In genomic region chr1:147470079-147470478, GRCh38 we compare ENCODE assay signal across 22 cellular contexts.
A peak's percentile ranks its signal among the peaks of the same experiment; 100 is the strongest.
DNase-seq lines count a peak whose midpoint lies in the region; ATAC-seq and TF ChIP-seq lines count a peak whose summit lies in the region.
"Had no signal": no experiment of that assay in that cellular context is flagged by ENCODE, and none has a peak within 500 bp of the region (broad histone marks: within the 10 kb centered on the region; RNA-seq: fewer than 3 reads in every experiment).

No MANE protein-coding gene starts in this region.

- H3K36me3 ChIP-seq in PC-3 (ENCODE audit: low read depth, low read length): no peaks in the 10 kb centered on the region
- no peaks in the 10 kb centered on the region for H3K36me3 ChIP-seq in brain microvascular endothelial cell (replicated peaks)
- H3K36me3 ChIP-seq in lower lobe of right lung: no peaks in the 10 kb centered on the region
- H3K36me3 ChIP-seq: BE2C, BLaER1 had no signal

- no peaks in the 10 kb centered on the region for H3K79me2 ChIP-seq in PC-3 (ENCODE audit: low read length)

- H2AFZ ChIP-seq in PC-3 (ENCODE audit: low read length): no peak overlapping the region

- peaks cover 2% of the 10 kb centered on the region for H3F3A ChIP-seq in PC-3 (ENCODE audit: low read length, unreplicated experiment)

- H4K20me1 ChIP-seq in PC-3 (ENCODE audit: low read length): no peaks in the 10 kb centered on the region
- H4K20me1 ChIP-seq: BLaER1 had no signal

- intact Hi-C loops in PC-3 (cut with micrococcal nuclease) (loop anchor here (5.0 kb wide), 1 partner anchor 178 kb away; no protein-coding TSS in a partner anchor), left colon (cut with DNase I, micrococcal nuclease) (no loop called here), lower lobe of right lung (cut with DNase I) (no loop called here)

- H3K27me3 ChIP-seq in PC-3 (ENCODE audit: low read length) (no peaks in the 10 kb centered on the region), brain microvascular endothelial cell (replicated peaks) (no peaks in the 10 kb centered on the region), lower lobe of right lung (ENCODE audit: low read depth) (no peaks in the 10 kb centered on the region)
- H3K27me3 ChIP-seq: BLaER1 had no signal

- TF ChIP-seq CTCF in PC-3 (conservative IDR thresholded peaks at IDR 0.05; ENCODE audit: low read depth, low read length): no peak
- TF ChIP-seq CTCF in brain microvascular endothelial cell (IDR thresholded peaks at IDR 0.05; ENCODE audit: low read depth, low read length, missing control alignments): no peak
- no peak for TF ChIP-seq CTCF in lower lobe of right lung (IDR thresholded peaks at IDR 0.05)

- no TSS peak for BruUV-seq in PC-3 (replicated peaks; lab: Mats Ljungman, UMichigan)

- peaks cover 23% of the 10 kb centered on the region for H3K4me1 ChIP-seq in PC-3 (ENCODE audit: insufficient read depth, low read length)
- H3K4me1 ChIP-seq in lower lobe of right lung: no peaks in the 10 kb centered on the region
- H3K4me1 ChIP-seq: BE2C, BLaER1 had no signal

- H3K9me3 ChIP-seq in PC-3 (ENCODE audit: low read length) (peaks cover 21% of the 10 kb centered on the region), lower lobe of right lung (peaks cover 11% of the 10 kb centered on the region)

- H3K27ac ChIP-seq in PC-3 (ENCODE audit: low read length) (no peak overlapping the region), brain microvascular endothelial cell (no peak overlapping the region), lower lobe of right lung (no peak overlapping the region)
- H3K27ac ChIP-seq: BLaER1 had no signal

- H3K4me2 ChIP-seq in PC-3 (ENCODE audit: low read length): no peak overlapping the region
- H3K4me2 ChIP-seq: BLaER1 had no signal

- DNase-seq in PC-3 (no peak), left colon (no peak), brain microvascular endothelial cell (no peak), NCI-H82 (lab: John Stamatoyannopoulos, UW) (no peak), lower lobe of right lung (no peak)
- DNase-seq: 8988T; ACHN; BE2C; C1 segment of cervical spinal cord; CD4-positive, alpha-beta memory T cell; CD4-positive, CD25-positive, alpha-beta regulatory T cell; CD8-positive, alpha-beta memory T cell; COR-L47; DMS 273 treated with DMSO at 0.1 percent for 48 hours; DMS153; DMS53; DMS79; DND-41; EL; GDM1 had no signal

- in situ Hi-C loops in brain microvascular endothelial cell (cut with HindIII; ENCODE audit: low pct_ligation_motif_present, low sequenced_read_pairs): no loop called here

- CTCF ChIA-PET in PC-3 (lab: Charles Lee): interaction anchor here (0.6 kb wide), 1 partner anchor 196 kb away, joined by 3 read pairs; no protein-coding TSS in a partner anchor

- ATAC-seq in PC-3: peak; percentile 86
- ATAC-seq in left colon: peak; percentile 83
- ATAC-seq in lower lobe of right lung: no peak
- ATAC-seq: GM12878 had no signal

- no peak overlapping the region for H3K9ac ChIP-seq in PC-3 (ENCODE audit: low read length)
- H3K9ac ChIP-seq: BLaER1 had no signal

- H3K4me3 ChIP-seq in PC-3 (ENCODE audit: low read length): no peak overlapping the region
- no peak overlapping the region for H3K4me3 ChIP-seq in brain microvascular endothelial cell (ENCODE audit: low read depth, low read length)
- H3K4me3 ChIP-seq in lower lobe of right lung: no peak overlapping the region
- H3K4me3 ChIP-seq: BLaER1, GM12878 had no signal

- POLR2A ChIA-PET in PC-3 (lab: Charles Lee; ENCODE audit: unreplicated experiment): interaction anchor here (0.6 kb wide), 2 partner anchors 368 to 371 kb away, joined by 4 read pairs; no protein-coding TSS in a partner anchor

- no peaks in the 10 kb centered on the region for H3K9me2 ChIP-seq in PC-3 (replicated peaks; ENCODE audit: low read length)

Comparison
In these comparisons a context has a peak if more than half of its experiments do, and no peak if none do; other contexts are left out.
1. ATAC-seq: peak in PC-3 (single experiment) and left colon (single experiment); none in lower lobe of right lung (0 of 2).